1 cellular context compared by ENCODE assay signal in the genomic region with DNA sequence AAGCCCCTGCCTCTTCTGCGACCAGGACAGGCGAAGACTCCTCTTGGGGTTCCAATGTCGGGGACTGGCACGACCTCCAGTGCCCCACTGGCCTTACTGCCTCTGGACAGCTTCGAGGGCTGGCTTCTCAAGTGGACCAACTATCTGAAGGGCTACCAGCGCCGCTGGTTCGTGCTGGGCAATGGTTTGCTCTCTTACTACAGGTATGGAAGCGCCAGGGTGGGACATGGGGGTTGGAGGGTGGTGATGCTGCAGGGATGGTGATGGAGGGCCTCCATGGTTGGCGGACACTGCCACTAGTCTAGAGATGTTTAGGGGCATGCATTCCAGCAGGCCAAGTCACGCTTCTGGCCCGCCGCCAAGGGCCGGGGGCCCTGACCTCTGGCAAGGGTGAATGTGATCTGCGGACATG.
TF ChIP-seq lines count a peak whose summit lies in the region.

No MANE protein-coding gene starts in this region.

TF ChIP-seq in SK-N-SH, 30 proteins besides CTCF, POLR2A, EP300 and RAD21 (continued from another document):
- TF ChIP-seq, protein P1, sequence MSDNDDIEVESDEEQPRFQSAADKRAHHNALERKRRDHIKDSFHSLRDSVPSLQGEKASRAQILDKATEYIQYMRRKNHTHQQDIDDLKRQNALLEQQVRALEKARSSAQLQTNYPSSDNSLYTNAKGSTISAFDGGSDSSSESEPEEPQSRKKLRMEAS (IDR thresholded peaks at IDR 0.05; ENCODE audit: low read depth): no peak
- TF ChIP-seq RCOR1 (IDR thresholded peaks at IDR 0.05; ENCODE audit: low read length) (no peak), GABPA (IDR thresholded peaks at IDR 0.05; ENCODE audit: low read depth) (no peak), JUND (IDR thresholded peaks at IDR 0.05) (no peak)
- TF ChIP-seq, protein P2, sequence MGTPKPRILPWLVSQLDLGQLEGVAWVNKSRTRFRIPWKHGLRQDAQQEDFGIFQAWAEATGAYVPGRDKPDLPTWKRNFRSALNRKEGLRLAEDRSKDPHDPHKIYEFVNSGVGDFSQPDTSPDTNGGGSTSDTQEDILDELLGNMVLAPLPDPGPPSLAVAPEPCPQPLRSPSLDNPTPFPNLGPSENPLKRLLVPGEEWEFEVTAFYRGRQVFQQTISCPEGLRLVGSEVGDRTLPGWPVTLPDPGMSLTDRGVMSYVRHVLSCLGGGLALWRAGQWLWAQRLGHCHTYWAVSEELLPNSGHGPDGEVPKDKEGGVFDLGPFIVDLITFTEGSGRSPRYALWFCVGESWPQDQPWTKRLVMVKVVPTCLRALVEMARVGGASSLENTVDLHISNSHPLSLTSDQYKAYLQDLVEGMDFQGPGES (IDR thresholded peaks at IDR 0.05; ENCODE audit: low read depth, low read length): no peak
